ENCODE assay signal across 8 cellular contexts in the genomic region with DNA sequence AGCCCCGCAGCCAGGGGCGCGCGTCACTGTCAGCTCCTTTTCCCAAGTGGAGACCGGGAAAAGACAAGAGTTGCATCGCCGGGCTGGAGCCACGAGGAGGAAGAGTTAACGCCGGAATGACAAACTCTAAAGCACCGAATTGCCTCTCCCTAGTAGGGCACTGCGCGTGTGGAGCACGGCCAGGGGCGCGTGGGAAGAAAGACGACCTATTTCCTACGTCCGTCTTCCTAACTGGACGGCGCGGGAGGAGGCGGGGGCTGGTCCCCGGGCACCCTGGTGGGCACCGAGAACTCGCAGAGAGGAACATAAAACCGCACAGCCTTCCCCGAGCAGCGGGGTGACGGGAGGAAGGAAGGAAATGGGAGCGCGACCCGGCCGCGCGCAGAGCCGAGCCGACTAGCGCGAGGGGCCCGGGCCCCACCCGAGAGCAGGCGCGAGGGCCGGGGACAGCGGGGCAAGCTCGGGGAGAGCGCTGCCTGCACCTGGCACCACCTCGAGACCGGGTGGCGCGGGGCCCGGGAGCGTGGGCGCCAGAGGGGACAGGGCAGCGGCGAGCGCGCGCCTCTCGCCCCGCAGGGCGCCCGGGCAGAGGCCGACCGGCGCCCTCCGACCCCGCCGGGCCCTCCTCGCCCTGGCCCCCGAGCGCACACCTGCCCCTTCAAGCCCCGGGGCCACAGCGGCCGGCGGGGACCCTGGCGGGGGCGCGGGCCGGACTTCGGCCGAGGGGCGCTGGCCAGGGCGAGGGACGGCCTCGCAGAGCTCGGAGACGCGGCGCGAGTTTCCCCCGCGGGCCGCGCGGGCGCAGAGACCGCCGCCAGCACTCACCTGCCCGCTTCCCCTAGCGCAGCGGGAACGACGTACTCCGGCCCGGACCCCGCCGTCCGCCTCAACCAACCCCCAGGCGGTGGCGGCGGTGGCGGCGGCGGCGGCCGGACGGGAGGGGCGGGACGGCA. TPM values are rescaled to one million over a fixed set of nuclear protein-coding genes. Genes with fewer than 3 reads are reported as not detected.
DNase-seq lines count a peak whose midpoint lies in the region; ATAC-seq, FAIRE-seq and TF ChIP-seq lines count a peak whose summit lies in the region.

No MANE protein-coding gene starts in this region.

- peak overlapping the region; percentile 67 to 90; a peak in 3 of 4 replicates for H3K9ac ChIP-seq in K562 (ENCODE audit: insufficient read depth in 1 of 2, low read depth in 2 of 2, low read length in 2 of 2)

- H3K9me3 Mint-ChIP-seq in CD4-positive, alpha-beta memory T cell, result no peaks in the 10 kb centered on the region

- TF ChIP-seq POLR2A in K562 (conservative IDR thresholded peaks at IDR 0.05) (no peak), sigmoid colon (IDR thresholded peaks at IDR 0.05) (no peak)

- H3K9me3 ChIP-seq in CD4-positive, alpha-beta memory T cell (ENCODE audit: control insufficient read depth in 1 of 2, low read length in 2 of 2), result no peaks in the 10 kb centered on the region
- H3K9me3 ChIP-seq in T-helper 17 cell (ENCODE audit: control insufficient read depth, low read length, poor library complexity, severe bottlenecking) (no peaks in the 10 kb centered on the region), K562 (replicated peaks; ENCODE audit: control insufficient read depth, insufficient read depth, low read depth, low read length) (no peaks in the 10 kb centered on the region), iPS DF 6.9 (ENCODE audit: control insufficient read depth, insufficient read depth, low read length) (no peaks in the 10 kb centered on the region), sigmoid colon (no peaks in the 10 kb centered on the region)

- POLR2A ChIA-PET in CD4-positive, alpha-beta memory T cell (lab: Charles Lee; ENCODE audit: partially characterized antibody), result interaction anchor here (0.6 to 3.3 kb wide), 19 partner anchors 11 to 1478 kb away, joined by 3 to 41 read pairs (median 4); partner anchors contain the start of genes CCDC85C and CYP46A1
- POLR2A ChIA-PET in K562 (lab: Yijun Ruan, JAX), result interaction anchor here (0.6 to 1.6 kb wide), 12 partner anchors 10 to 512 kb away, joined by 3 to 5 read pairs (median 3); partner anchors contain the start of gene CYP46A1

- no peak for TF ChIP-seq RAD21 in K562 (CRISPR knock-in tag; conservative IDR thresholded peaks at IDR 0.05 in 1 of 2, IDR thresholded peaks at IDR 0.05 in 1 of 2)

- peak overlapping the region; percentile 91 to 98 (median 92) for H3K4me3 Mint-ChIP-seq in CD4-positive, alpha-beta memory T cell
- peak overlapping the region; percentile 97 for H3K4me3 Mint-ChIP-seq in T-helper 17 cell

- peaks cover 91% of the 10 kb centered on the region for H3K79me2 ChIP-seq in K562 (ENCODE audit: control insufficient read depth, insufficient read depth, low read length)

- H4K20me1 ChIP-seq in K562 (replicated peaks; ENCODE audit: control insufficient read depth, insufficient read depth, low read length), result peaks cover 21% of the 10 kb centered on the region

- FAIRE-seq in K562 (lab: Jason Lieb, UNC), result no peak

- intact Hi-C loops in CD4-positive, alpha-beta memory T cell (cut with micrococcal nuclease), result loop anchor here (5.0 to 10.0 kb wide), 2 partner anchors 587 to 755 kb away; partner anchors contain the start of genes EVL and YY1
- intact Hi-C loops in K562 (cut with micrococcal nuclease) (no loop called here), sigmoid colon (cut with DNase I) (no loop called here)

- in situ Hi-C loops in K562 (cut with MboI), result no loop called here

- H3K27me3 Mint-ChIP-seq in CD4-positive, alpha-beta memory T cell, result no peaks in the 10 kb centered on the region
- H3K27me3 Mint-ChIP-seq in T-helper 17 cell, result no peaks in the 10 kb centered on the region

- H3K27me3 ChIP-seq in CD4-positive, alpha-beta memory T cell (ENCODE audit: insufficient read depth, low read length), result no peaks in the 10 kb centered on the region
- no peaks in the 10 kb centered on the region for H3K27me3 ChIP-seq in K562 (ENCODE audit: control insufficient read depth in 2 of 2, insufficient read depth in 2 of 2, low read length in 2 of 2)
- H3K27me3 ChIP-seq in iPS DF 6.9 (ENCODE audit: control insufficient read depth, insufficient read depth, low read length), result no peaks in the 10 kb centered on the region
- H3K27me3 ChIP-seq in sigmoid colon, result no peaks in the 10 kb centered on the region

- TF ChIP-seq EP300 in K562 (IDR thresholded peaks at IDR 0.05; ENCODE audit: low read length) (no peak), sigmoid colon (IDR thresholded peaks at IDR 0.05) (no peak)

- H3K4me1 Mint-ChIP-seq in CD4-positive, alpha-beta memory T cell, result peaks cover 40 to 82% (median 62%) of the 10 kb centered on the region in 4 donors
- H3K4me1 Mint-ChIP-seq in T-helper 17 cell, result peaks cover 53% of the 10 kb centered on the region

- WGBS in K562 (ENCODE audit: insufficient coverage, low coverage, missing lambda C conversion rate), result 0% methylated on average over 51 of the region's 121 CpGs
- WGBS in iPS DF 6.9 (ENCODE audit: insufficient coverage, insufficient read length), result no CpG with 5 or more reads among the region's 121 CpGs
- 0% methylated on average over 121 of the region's 121 CpGs for WGBS in sigmoid colon, 2 donors

- H3K4me3 ChIP-seq in CD4-positive, alpha-beta memory T cell (ENCODE audit: low read length in 2 of 2), result peak overlapping the region in 1 of 2 donors; percentile 66
- H3K4me3 ChIP-seq in K562, result peak overlapping the region; percentile 91
- H3K4me3 ChIP-seq in iPS DF 6.9 (ENCODE audit: low read length), result peak overlapping the region; percentile 72
- H3K4me3 ChIP-seq in sigmoid colon, result peak overlapping the region; percentile 60 to 97 (median 71)

- H3K27ac Mint-ChIP-seq in CD4-positive, alpha-beta memory T cell, result peak overlapping the region; percentile 48 to 93 (median 85)
- H3K27ac Mint-ChIP-seq in T-helper 17 cell, result peak overlapping the region; percentile 24

- H3K4me1 ChIP-seq in CD4-positive, alpha-beta memory T cell (ENCODE audit: insufficient read depth, low read length), result peaks cover 61% of the 10 kb centered on the region
- peaks cover 8 to 37% of the 10 kb centered on the region in 2 experiments; a peak in 4 of 5 replicates for H3K4me1 ChIP-seq in K562 (replicated peaks in 1 of 2; ENCODE audit: control insufficient read depth in 2 of 2, insufficient read depth in 2 of 2, low read length in 2 of 2)
- H3K4me1 ChIP-seq in iPS DF 6.9 (ENCODE audit: control insufficient read depth, insufficient read depth, low read length), result no peaks in the 10 kb centered on the region
- H3K4me1 ChIP-seq in sigmoid colon, result peaks cover 0 to 50% (median 42%) of the 10 kb centered on the region in 4 donors

- DNase-seq in CD4-positive, alpha-beta memory T cell, result peak; percentile 2 to 56 (median 18)
- DNase-seq in HT-29 (ENCODE audit: low spot score), result peak; percentile 28
- DNase-seq in T-helper 17 cell, result peak; percentile 17 to 25 (median 21)
- DNase-seq in K562 (ENCODE audit: extremely low read depth in 1 of 4, low spot score in 3 of 4), result peak; percentile 11 to 36 (median 18)
- no peak for DNase-seq in iPS DF 6.9 (ENCODE audit: low read depth, low spot score)
- DNase-seq in sigmoid colon, result peak; percentile 88

- H3K9me1 ChIP-seq in K562 (ENCODE audit: control insufficient read depth, insufficient read depth, low read length), result no peaks in the 10 kb centered on the region

- peak overlapping the region; percentile 56 for H3K27ac ChIP-seq in CD4-positive, alpha-beta memory T cell (ENCODE audit: low read depth, low read length)
- H3K27ac ChIP-seq in K562 (ENCODE audit: extremely low read depth, low read depth, low read length), result peak overlapping the region; percentile 75; the same call in 2 of the 3 replicates
- no peak overlapping the region for H3K27ac ChIP-seq in iPS DF 6.9 (ENCODE audit: low read length)
- H3K27ac ChIP-seq in sigmoid colon, result peak overlapping the region; percentile 94 to 99 (median 98)

- peak overlapping the region; percentile 82 for H3K4me2 ChIP-seq in K562 (ENCODE audit: insufficient read depth, low read length)

- no TSS peak for BruUV-seq in K562 (replicated peaks; lab: Mats Ljungman, UMichigan)

- no peaks in the 10 kb centered on the region for H3K36me3 ChIP-seq in CD4-positive, alpha-beta memory T cell (ENCODE audit: insufficient read depth, low read length)
- H3K36me3 ChIP-seq in K562 (ENCODE audit: control insufficient read depth, insufficient read depth, low read length) (no peaks in the 10 kb centered on the region), iPS DF 6.9 (ENCODE audit: control insufficient read depth, insufficient read depth, low read length) (no peaks in the 10 kb centered on the region), sigmoid colon (no peaks in the 10 kb centered on the region)

- ATAC-seq in GM19397 (IDR thresholded peaks at IDR 0.05; ENCODE audit: unreplicated experiment), result peak; percentile 8
- no peak for ATAC-seq in T-helper 17 cell
- ATAC-seq in K562, result no peak
- no peak for ATAC-seq in HG03457 (IDR thresholded peaks at IDR 0.05; ENCODE audit: unreplicated experiment)

- CTCF ChIA-PET in CD4-positive, alpha-beta memory T cell (lab: Charles Lee; ENCODE audit: partially characterized antibody), result interaction anchor here (0.8 to 1.5 kb wide), 4 partner anchors 12 to 204 kb away, joined by 3 to 5 read pairs (median 3); partner anchors contain the start of gene CYP46A1
- CTCF ChIA-PET in K562 (lab: Yijun Ruan, JAX; ENCODE audit: low intra/inter-chr PET ratio), result no interaction called here

- peaks cover 0 to 14% of the 10 kb centered on the region in 2 donors for H3K36me3 Mint-ChIP-seq in CD4-positive, alpha-beta memory T cell
- peaks cover 3% of the 10 kb centered on the region for H3K36me3 Mint-ChIP-seq in T-helper 17 cell (ENCODE audit: low read depth)

- H2AFZ ChIP-seq in K562 (ENCODE audit: low read depth, low read length), result peak overlapping the region; percentile 44; the same call in 1 of the 2 replicates

- TF ChIP-seq CTCF in K562 (IDR thresholded peaks at IDR 0.05 in 2 of 3, conservative IDR thresholded peaks at IDR 0.05 in 1 of 3; ENCODE audit: insufficient read depth in 2 of 3, low read depth in 1 of 3, low read length in 3 of 3), result no peak
- TF ChIP-seq CTCF in sigmoid colon (IDR thresholded peaks at IDR 0.05), result no peak

RNA-seq across cellular contexts. Expression of gene SETD3, which starts 0.5 kb away (rescaled TPM):
- total RNA-seq in CD4-positive, alpha-beta memory T cell, result 10 to 100 TPM; 62.1 to 66.9 TPM
- polyA plus RNA-seq in CD4-positive, alpha-beta memory T cell, result 10 to 100 TPM; 37.4 to 49.4 TPM
- total RNA-seq in HT-29 (2014; rRNA removed; shearing (Covaris generic)), result 24.8 and 26.3 TPM in 2 replicates
- 10 to 100 TPM; 38.2 to 47.6 TPM for total RNA-seq in T-helper 17 cell
- total RNA-seq in K562 (2011; cell fraction: chromatin; rRNA removed; ENCODE audit: low replicate concordance), result 14.4 and 25.8 TPM in 2 replicates
- 7.0 and 11.2 TPM in 2 replicates for total RNA-seq in K562 (2011; cell fraction: nucleolus; rRNA removed)
- 14.6 and 22.7 TPM in 2 replicates for total RNA-seq in K562 (2011; cell fraction: nucleoplasm; rRNA removed)
- total RNA-seq in K562 (2014; rRNA removed), result 24.4 and 26.5 TPM in 2 replicates
- total RNA-seq in K562 (2014; rRNA removed; fragmentation: Illumina TruSeq; extraction: Trizol), result 35.2 and 43.2 TPM in 2 replicates
- 33.5 and 35.9 TPM in 2 replicates for total RNA-seq in K562 (2015; rRNA removed; fragmentation: Illumina TruSeq; extraction: Trizol)
- 32.4 and 36.6 TPM in 2 replicates for total RNA-seq in K562 (2021)
- polyA plus RNA-seq in K562 (2011; rRNA removed), result 21.2 and 24.6 TPM in 2 replicates
- polyA plus RNA-seq in K562 (2011; cell fraction: cytosol; rRNA removed), result 14.1 and 17.8 TPM in 2 replicates
- 15.3 and 18.5 TPM in 2 replicates for polyA plus RNA-seq in K562 (2011; cell fraction: nucleus; rRNA removed)
- 21.7 and 21.9 TPM in 2 replicates for polyA plus RNA-seq in K562 (2012)
- 29.2 and 33.5 TPM in 2 replicates for polyA plus RNA-seq in K562 (2014; fragmentation: Illumina TruSeq; extraction: Trizol)
- 10 to 100 TPM in 1 of 2 experiments, 1 to 10 TPM in 1; 8.5 to 11.5 TPM for polyA plus RNA-seq in K562 (2014; fragmentation: Nextera tagmentation; extraction: Ambion mirVana)
- 23.7 and 24.1 TPM in 2 replicates for polyA plus RNA-seq in K562 (2014; rRNA removed)
- 33.3 and 39.5 TPM in 2 replicates for polyA minus RNA-seq in K562 (2011; rRNA and poly(A)+ RNA removed)
- polyA minus RNA-seq in K562 (2011; cell fraction: cytosol; rRNA and poly(A)+ RNA removed), result 26.9 and 27.8 TPM in 2 replicates
- polyA minus RNA-seq in K562 (2011; cell fraction: nucleus; rRNA and poly(A)+ RNA removed), result 10.8 and 21.7 TPM in 2 replicates
- total RNA-seq in sigmoid colon, result 100 to 1,000 TPM; 130 to 164 (median 152) TPM
- polyA plus RNA-seq in sigmoid colon, result 10 to 100 TPM; 34.6 to 54.7 (median 53.6) TPM

RNA-seq across cellular contexts. Expression of gene CCNK, which starts 1.0 kb away (rescaled TPM):
- 10 to 100 TPM; 77.1 to 83.4 TPM for total RNA-seq in CD4-positive, alpha-beta memory T cell
- polyA plus RNA-seq in CD4-positive, alpha-beta memory T cell, result 10 to 100 TPM in 1 of 2 donors, 1 to 10 TPM in 1; 7.0 to 20.2 TPM
- total RNA-seq in HT-29 (2014; rRNA removed; shearing (Covaris generic)), result 7.1 and 12.4 TPM in 2 replicates
- 100 to 1,000 TPM; 138 to 141 TPM for total RNA-seq in T-helper 17 cell
- 51.2 and 83.1 TPM in 2 replicates for total RNA-seq in K562 (2011; cell fraction: chromatin; rRNA removed; ENCODE audit: low replicate concordance)
- 21.5 and 32.9 TPM in 2 replicates for total RNA-seq in K562 (2011; cell fraction: nucleolus; rRNA removed)
- 39.8 TPM in 2 replicates for total RNA-seq in K562 (2011; cell fraction: nucleoplasm; rRNA removed)
- 15.9 and 20.2 TPM in 2 replicates for total RNA-seq in K562 (2014; rRNA removed)
- total RNA-seq in K562 (2014; rRNA removed; fragmentation: Illumina TruSeq; extraction: Trizol), result 9.3 and 10.6 TPM in 2 replicates
- total RNA-seq in K562 (2015; rRNA removed; fragmentation: Illumina TruSeq; extraction: Trizol), result 10.1 and 12.9 TPM in 2 replicates
- 54.8 and 63.6 TPM in 2 replicates for total RNA-seq in K562 (2021)
- polyA plus RNA-seq in K562 (2011; rRNA removed), result 6.6 and 9.0 TPM in 2 replicates
- polyA plus RNA-seq in K562 (2011; cell fraction: cytosol; rRNA removed), result 6.1 and 11.8 TPM in 2 replicates
- polyA plus RNA-seq in K562 (2011; cell fraction: nucleus; rRNA removed), result 13.8 and 18.3 TPM in 2 replicates
- 38.8 and 55.9 TPM in 2 replicates for polyA plus RNA-seq in K562 (2012)
- 74.6 and 84.2 TPM in 2 replicates for polyA plus RNA-seq in K562 (2014; fragmentation: Illumina TruSeq; extraction: Trizol)
- polyA plus RNA-seq in K562 (2014; fragmentation: Nextera tagmentation; extraction: Ambion mirVana), result 10 to 100 TPM in 1 of 2 experiments, 1 to 10 TPM in 1; 5.8 to 16.4 TPM
- 12.5 and 16.9 TPM in 2 replicates for polyA plus RNA-seq in K562 (2014; rRNA removed)
- 37.8 and 42.2 TPM in 2 replicates for polyA minus RNA-seq in K562 (2011; rRNA and poly(A)+ RNA removed)
- polyA minus RNA-seq in K562 (2011; cell fraction: cytosol; rRNA and poly(A)+ RNA removed), result 22.9 and 44.6 TPM in 2 replicates
- polyA minus RNA-seq in K562 (2011; cell fraction: nucleus; rRNA and poly(A)+ RNA removed), result 16.3 and 31.9 TPM in 2 replicates
- 10 to 100 TPM; 13.2 to 20.5 (median 18.4) TPM for total RNA-seq in sigmoid colon
- polyA plus RNA-seq in sigmoid colon, result 10 to 100 TPM; 14.4 to 25.9 (median 17.6) TPM
